8 cellular contexts compared by ENCODE assay signal in genomic region chr12:67222302-67222701, GRCh38. TPM values are rescaled to one million over a fixed set of nuclear protein-coding genes. Genes with fewer than 3 reads are reported as not detected.
A peak's percentile ranks its signal among the peaks of the same experiment; 100 is the strongest.
DNase-seq lines count a peak whose midpoint lies in the region; ATAC-seq and TF ChIP-seq lines count a peak whose summit lies in the region.

No MANE protein-coding gene starts in this region.

- no peaks in the 10 kb centered on the region for H3F3A ChIP-seq in SK-N-SH (replicated peaks; ENCODE audit: insufficient read depth)

- DNase-seq in HK-2 (ENCODE audit: unreplicated experiment) (peak; percentile 2), SK-N-SH (no peak), iris pigment epithelial cell (ENCODE audit: low read depth) (peak; percentile 28)
- no peak for DNase-seq in stimulated activated CD4-positive, alpha-beta T cell treated with anti-CD3 and anti-CD28 coated beads, Interleukin-2, amount 100 ng/mL, for 48 hours

- no peaks in the 10 kb centered on the region for H3K9me3 ChIP-seq in SK-N-SH

- H3K36me3 ChIP-seq in SK-N-SH (replicated peaks in 1 of 2; ENCODE audit: control insufficient read depth in 1 of 2, insufficient read depth in 2 of 2, low read length in 1 of 2), result no peaks in the 10 kb centered on the region

- H3K27ac ChIP-seq in C4-2B (no peak overlapping the region), SK-N-SH (ENCODE audit: low read depth in 2 of 2, low read length in 1 of 2) (no peak overlapping the region)

- H3K79me2 ChIP-seq in SK-N-SH (ENCODE audit: insufficient read depth), result no peaks in the 10 kb centered on the region

- H3K4me2 ChIP-seq in SK-N-SH, result no peak overlapping the region

- 6% methylated on average over 4 of the region's 4 CpGs for WGBS in SK-N-SH (ENCODE audit: low lambda C conversion rate)

- peak; percentile 25; the same call in 1 of the 2 replicates for TF ChIP-seq RAD21 in SK-N-SH (IDR thresholded peaks at IDR 0.05; ENCODE audit: low read length)

- ATAC-seq in GM19452 (IDR thresholded peaks at IDR 0.05; ENCODE audit: unreplicated experiment), result no peak
- ATAC-seq in HG03108 (IDR thresholded peaks at IDR 0.05; ENCODE audit: unreplicated experiment), result no peak
- no peak for ATAC-seq in GM19455 (IDR thresholded peaks at IDR 0.05; ENCODE audit: unreplicated experiment)

- no peaks in the 10 kb centered on the region for H3K9me2 ChIP-seq in SK-N-SH

- H3K9ac ChIP-seq in SK-N-SH, result no peak overlapping the region

- no peaks in the 10 kb centered on the region for H3K4me1 ChIP-seq in SK-N-SH (ENCODE audit: control insufficient read depth in 1 of 2, insufficient read depth in 2 of 2, low read depth in 1 of 2, low read length in 1 of 2)

- no peaks in the 10 kb centered on the region for H3K27me3 ChIP-seq in SK-N-SH (ENCODE audit: insufficient read depth)

- H4K20me1 ChIP-seq in SK-N-SH (ENCODE audit: insufficient read depth), result no peaks in the 10 kb centered on the region

- no peak overlapping the region for H2AFZ ChIP-seq in SK-N-SH (ENCODE audit: low read depth)

- CTCF ChIA-PET in SK-N-SH (lab: Yijun Ruan, JAX), result interaction anchor here (0.5 to 2.7 kb wide), 7 partner anchors 9 to 531 kb away, joined by 3 to 10 read pairs (median 4); no protein-coding TSS in a partner anchor

- H3K4me3 ChIP-seq in SK-N-SH (ENCODE audit: low read depth in 2 of 2, low read length in 1 of 2), result no peak overlapping the region

- TF ChIP-seq EP300 in SK-N-SH (IDR thresholded peaks at IDR 0.05; ENCODE audit: borderline replicate concordance in 1 of 2, low read depth in 1 of 2, low read length in 1 of 2), result no peak

- TF ChIP-seq CTCF in C4-2B (conservative IDR thresholded peaks at IDR 0.05), result peak; percentile 59
- TF ChIP-seq CTCF in SK-N-SH (IDR thresholded peaks at IDR 0.05), result peak; percentile 30

- POLR2A ChIA-PET in SK-N-SH (lab: Yijun Ruan, JAX), result no interaction called here

TF ChIP-seq in SK-N-SH, 30 proteins besides CTCF, POLR2A, EP300 and RAD21:
- TF ChIP-seq JUND (IDR thresholded peaks at IDR 0.05) (no peak), EZH2phosphoT487 (IDR thresholded peaks at IDR 0.05; ENCODE audit: borderline replicate concordance, low read depth) (no peak), IRF3 (IDR thresholded peaks at IDR 0.05; ENCODE audit: low read depth, low read length) (no peak), ELF1 (IDR thresholded peaks at IDR 0.05) (no peak)
TF ChIP-seq in SK-N-SH: peak in this region for 0.

RNA-seq across cellular contexts. Expression of gene CAND1, which starts 46.9 kb away (rescaled TPM):
- 17.4 and 26.5 TPM in 2 replicates for polyA plus RNA-seq in SK-N-SH (2012; rRNA removed)
- 25.5 and 26.5 TPM in 2 replicates for polyA plus RNA-seq in SK-N-SH (2012; cell fraction: cytosol; rRNA removed)
- 24.8 and 44.4 TPM in 2 replicates for polyA plus RNA-seq in SK-N-SH (2012; cell fraction: nucleus; rRNA removed)

Comparison
In these comparisons a context has a peak if more than half of its experiments do, and no peak if none do; other contexts are left out.
1. DNase-seq: peak in HK-2 (single experiment) and iris pigment epithelial cell (single experiment); none in SK-N-SH (single experiment) and stimulated activated CD4-positive, alpha-beta T cell treated with anti-CD3 and anti-CD28 coated beads, Interleukin-2, amount 100 ng/mL, for 48 hours (0 of 2).